ENCODE assay signal across 12 cellular contexts in genomic region chr2:19021100-19021476, GRCh38.
DNase-seq lines count a peak whose midpoint lies in the region; ATAC-seq and TF ChIP-seq lines count a peak whose summit lies in the region.
"Had no signal": no experiment of that assay in that cellular context is flagged by ENCODE, and none has a peak within 500 bp of the region (broad histone marks: within the 10 kb centered on the region; RNA-seq: fewer than 3 reads in every experiment).

No MANE protein-coding gene starts in this region.

- H3K79me2 ChIP-seq in neural progenitor cell (ENCODE audit: low read depth), result no peaks in the 10 kb centered on the region

- H3K27ac ChIP-seq in neural progenitor cell, result no peak overlapping the region

- no peaks in the 10 kb centered on the region for H3K36me3 Mint-ChIP-seq in neural progenitor cell

- H3K4me3 ChIP-seq in fibroblast of the aortic adventitia (ENCODE audit: low read depth, low read length) (no peak overlapping the region), neural progenitor cell (no peak overlapping the region)

- TF ChIP-seq CTCF in fibroblast of the aortic adventitia (IDR thresholded peaks at IDR 0.05; ENCODE audit: insufficient read depth, low read length) (no peak), neural progenitor cell (IDR thresholded peaks at IDR 0.05) (no peak)

- H3K27me3 ChIP-seq in neural progenitor cell, result no peaks in the 10 kb centered on the region

- no peaks in the 10 kb centered on the region for H3F3A ChIP-seq in neural progenitor cell (ENCODE audit: low read depth)

- no peaks in the 10 kb centered on the region for H4K20me1 ChIP-seq in neural progenitor cell (ENCODE audit: low read depth)

- H3K4me3 Mint-ChIP-seq in neural progenitor cell, result no peak overlapping the region
- H3K4me3 Mint-ChIP-seq: activated naive CD8-positive, alpha-beta T cell treated with anti-CD3 and anti-CD28 coated beads, Interleukin-2, amount 10 ng/mL, durations not matched to agents 7 days and 5 days had no signal

- H3K4me1 Mint-ChIP-seq in neural progenitor cell, result peaks cover 12% of the 10 kb centered on the region
- H3K4me1 Mint-ChIP-seq: activated naive CD8-positive, alpha-beta T cell treated with anti-CD3 and anti-CD28 coated beads, Interleukin-2, amount 10 ng/mL, durations not matched to agents 7 days and 5 days had no signal

- DNase-seq in Daoy (ENCODE audit: low read depth), result peak; percentile 74
- peak; percentile 86 for DNase-seq in RPMI7951 (ENCODE audit: low read depth)
- DNase-seq in fibroblast of the aortic adventitia (ENCODE audit: low read depth), result peak; percentile 92
- DNase-seq in neural progenitor cell (ENCODE audit: low spot score), result peak; percentile 24
- no peak for DNase-seq in RPMI8226
- DNase-seq in DMS 273 treated with DMSO at 0.1 percent for 48 hours (lab: John Stamatoyannopoulos, UW), result no peak
- no peak for DNase-seq in NCI-H1092 treated with DMSO at 0.1 percent for 48 hours (lab: John Stamatoyannopoulos, UW)
- DNase-seq: activated CD4-positive, CD25-positive, alpha-beta regulatory T cell treated with anti-CD3 and anti-CD28 coated beads, Interleukin-2, amount 50 U/mL, for 72 hours; activated naive CD8-positive, alpha-beta T cell treated with anti-CD3 and anti-CD28 coated beads, Interleukin-2, amount 10 ng/mL, durations not matched to agents 7 days and 5 days; Caco-2; Kasumi-1 had no signal

- no peak overlapping the region for H3K27ac Mint-ChIP-seq in neural progenitor cell
- H3K27ac Mint-ChIP-seq: activated naive CD8-positive, alpha-beta T cell treated with anti-CD3 and anti-CD28 coated beads, Interleukin-2, amount 10 ng/mL, durations not matched to agents 7 days and 5 days had no signal

- no peak overlapping the region for H3K9ac ChIP-seq in neural progenitor cell

- no peaks in the 10 kb centered on the region for H3K9me3 ChIP-seq in neural progenitor cell (ENCODE audit: low read depth)
- H3K9me3 ChIP-seq: Caco-2 had no signal

- H2AFZ ChIP-seq in neural progenitor cell (replicated peaks), result no peak overlapping the region

- H3K27me3 Mint-ChIP-seq in neural progenitor cell (ENCODE audit: insufficient read depth, low read depth), result no peaks in the 10 kb centered on the region
- H3K27me3 Mint-ChIP-seq: activated naive CD8-positive, alpha-beta T cell treated with anti-CD3 and anti-CD28 coated beads, Interleukin-2, amount 10 ng/mL, durations not matched to agents 7 days and 5 days had no signal

- no peak for ATAC-seq in HG03159 (IDR thresholded peaks at IDR 0.05; ENCODE audit: unreplicated experiment)

- no peaks in the 10 kb centered on the region for H3K36me3 ChIP-seq in neural progenitor cell

- H3K4me2 ChIP-seq in neural progenitor cell, result no peak overlapping the region

- H3K9me3 Mint-ChIP-seq in neural progenitor cell, result peaks cover 5% of the 10 kb centered on the region

- peaks cover 4% of the 10 kb centered on the region for H3K4me1 ChIP-seq in neural progenitor cell
- H3K4me1 ChIP-seq: Caco-2 had no signal

Comparison
In these comparisons a context has a peak if more than half of its experiments do, and no peak if none do; other contexts are left out.
1. DNase-seq: peak in Daoy (single experiment), RPMI7951 (single experiment), fibroblast of the aortic adventitia (single experiment) and neural progenitor cell (single experiment); none in RPMI8226 (single experiment), DMS 273 treated with DMSO at 0.1 percent for 48 hours (single experiment) and NCI-H1092 treated with DMSO at 0.1 percent for 48 hours (single experiment).